In genomic region chr6:10725716-10726115, GRCh38 we compare ENCODE assay signal across 1 cellular context.
TF ChIP-seq lines count a peak whose summit lies in the region.

No MANE protein-coding gene starts in this region.

TF ChIP-seq in HepG2, 621 proteins besides CTCF, POLR2A, EP300 and RAD21:
- TF ChIP-seq ELF1 (CRISPR knock-in tag; IDR thresholded peaks at IDR 0.05) (no peak), ZNF800 (CRISPR knock-in tag; IDR thresholded peaks at IDR 0.05) (no peak), MIXL1 (CRISPR knock-in tag; IDR thresholded peaks at IDR 0.05) (no peak), EED (CRISPR knock-in tag; IDR thresholded peaks at IDR 0.05) (0 out of 2 replicates have a peak, but pooled peaks have one; percentile 26), ZFP36 (IDR thresholded peaks at IDR 0.05; ENCODE audit: borderline replicate concordance, low read depth, low read length, partially characterized antibody) (no peak)
